23 cellular contexts compared by ENCODE assay signal in genomic region chr18:30211112-30211511, GRCh38.
DNase-seq lines count a peak whose midpoint lies in the region; ATAC-seq, FAIRE-seq and TF ChIP-seq lines count a peak whose summit lies in the region.
"Had no signal": no experiment of that assay in that cellular context is flagged by ENCODE, and none has a peak within 500 bp of the region (broad histone marks: within the 10 kb centered on the region; RNA-seq: fewer than 3 reads in every experiment).

No MANE protein-coding gene starts in this region.

- FAIRE-seq in D721Med (lab: Jason Lieb, UNC) (peak; percentile 6), kidney (lab: Jason Lieb, UNC) (no peak)
- FAIRE-seq: A549, GM12878, GM12892, GM18507 had no signal

- H2AFZ ChIP-seq in PC-3 (ENCODE audit: low read length): no peak overlapping the region

- DNase-seq in D721Med (ENCODE audit: insufficient read length, low spot score): no peak
- DNase-seq in PC-3: no peak
- DNase-seq in kidney: no peak
- DNase-seq in amygdala (lab: John Stamatoyannopoulos, UW): no peak
- DNase-seq in pons (ENCODE audit: low spot score): no peak
- DNase-seq: AML-193; Caco-2; Calu3; CD4-positive, alpha-beta T cell; CD8-positive, alpha-beta T cell; DMS 273 treated with DMSO at 0.1 percent for 48 hours; DMS153; DMS79; DND-41; EL; GDM1 had no signal

- intact Hi-C loops in PC-3 (cut with micrococcal nuclease): no loop called here
- intact Hi-C loops in kidney (cut with DNase I): no loop called here

- no peak overlapping the region for H3K4me2 ChIP-seq in PC-3 (ENCODE audit: low read length)
- H3K4me2 ChIP-seq: A549; BLaER1 treated with 17β-estradiol and CSF1 and Interleukin-3, amounts not matched to agents 10 nM and 100 nM had no signal

- H3K4me1 ChIP-seq in PC-3 (ENCODE audit: insufficient read depth, low read length): no peaks in the 10 kb centered on the region
- no peaks in the 10 kb centered on the region for H3K4me1 ChIP-seq in kidney (ENCODE audit: control insufficient read depth in 1 of 2, insufficient read depth in 1 of 2, low read depth in 1 of 2, low read length in 2 of 2)
- H3K4me1 ChIP-seq: A549, Caco-2 had no signal

- no TSS peak for BruUV-seq in PC-3 (replicated peaks; lab: Mats Ljungman, UMichigan)

- POLR2A ChIA-PET in PC-3 (lab: Charles Lee; ENCODE audit: unreplicated experiment): no interaction called here

- H3K27ac ChIP-seq in 22Rv1 (peak overlapping the region; percentile 77), PC-3 (ENCODE audit: low read length) (no peak overlapping the region), kidney (ENCODE audit: low read depth in 2 of 2, low read length in 2 of 2) (no peak overlapping the region)
- H3K27ac ChIP-seq: A549; BLaER1 treated with 17β-estradiol and CSF1 and Interleukin-3, amounts not matched to agents 10 nM and 100 nM; C4-2B had no signal

- no peaks in the 10 kb centered on the region for H3F3A ChIP-seq in PC-3 (ENCODE audit: low read length, unreplicated experiment)

- peak; percentile 51 for ATAC-seq in PC-3
- ATAC-seq: A549; CD8-positive, alpha-beta T cell; GM12878 had no signal

- no peaks in the 10 kb centered on the region for H4K20me1 ChIP-seq in PC-3 (ENCODE audit: low read length)
- H4K20me1 ChIP-seq: BLaER1 treated with 17β-estradiol and CSF1 and Interleukin-3, amounts not matched to agents 10 nM and 100 nM had no signal

- H3K9me3 ChIP-seq in PC-3 (ENCODE audit: low read length) (no peaks in the 10 kb centered on the region), kidney (ENCODE audit: control insufficient read depth in 1 of 2, low read length in 2 of 2) (no peaks in the 10 kb centered on the region)
- H3K9me3 ChIP-seq: A549, Caco-2 had no signal

- H3K4me3 ChIP-seq in PC-3 (ENCODE audit: low read length) (no peak overlapping the region), kidney (ENCODE audit: low read length in 2 of 2) (no peak overlapping the region)
- H3K4me3 ChIP-seq: A549; BLaER1 treated with 17β-estradiol and CSF1 and Interleukin-3, amounts not matched to agents 10 nM and 100 nM; GM12878 had no signal

- CTCF ChIA-PET in PC-3 (lab: Charles Lee): no interaction called here

- H3K27me3 ChIP-seq in PC-3 (ENCODE audit: low read length): no peaks in the 10 kb centered on the region
- H3K27me3 ChIP-seq: BLaER1 treated with 17β-estradiol and CSF1 and Interleukin-3, amounts not matched to agents 10 nM and 100 nM had no signal

- no peaks in the 10 kb centered on the region for H3K9me2 ChIP-seq in PC-3 (replicated peaks; ENCODE audit: low read length)

- H3K36me3 ChIP-seq in PC-3 (ENCODE audit: low read depth, low read length): no peaks in the 10 kb centered on the region
- no peaks in the 10 kb centered on the region for H3K36me3 ChIP-seq in kidney (ENCODE audit: control insufficient read depth in 1 of 2, insufficient read depth in 2 of 2, low read length in 2 of 2)
- H3K36me3 ChIP-seq: BLaER1 treated with 17β-estradiol and CSF1 and Interleukin-3, amounts not matched to agents 10 nM and 100 nM had no signal

- H3K79me2 ChIP-seq in PC-3 (ENCODE audit: low read length): no peaks in the 10 kb centered on the region

- TF ChIP-seq CTCF in 22Rv1 (IDR thresholded peaks at IDR 0.05): no peak
- TF ChIP-seq CTCF in D721Med (IDR thresholded peaks at IDR 0.05; ENCODE audit: insufficient read depth, missing control alignments): no peak
- no peak for TF ChIP-seq CTCF in PC-3 (conservative IDR thresholded peaks at IDR 0.05; ENCODE audit: low read depth, low read length)
- TF ChIP-seq CTCF in kidney (IDR thresholded peaks at IDR 0.05; ENCODE audit: borderline replicate concordance, extremely low read depth, insufficient read depth): no peak

- H3K9ac ChIP-seq in PC-3 (ENCODE audit: low read length) (no peak overlapping the region), kidney (ENCODE audit: low read length in 2 of 2) (no peak overlapping the region)
- H3K9ac ChIP-seq: BLaER1 treated with 17β-estradiol and CSF1 and Interleukin-3, amounts not matched to agents 10 nM and 100 nM had no signal
